ENCODE assay signal across 20 cellular contexts in the genomic region with DNA sequence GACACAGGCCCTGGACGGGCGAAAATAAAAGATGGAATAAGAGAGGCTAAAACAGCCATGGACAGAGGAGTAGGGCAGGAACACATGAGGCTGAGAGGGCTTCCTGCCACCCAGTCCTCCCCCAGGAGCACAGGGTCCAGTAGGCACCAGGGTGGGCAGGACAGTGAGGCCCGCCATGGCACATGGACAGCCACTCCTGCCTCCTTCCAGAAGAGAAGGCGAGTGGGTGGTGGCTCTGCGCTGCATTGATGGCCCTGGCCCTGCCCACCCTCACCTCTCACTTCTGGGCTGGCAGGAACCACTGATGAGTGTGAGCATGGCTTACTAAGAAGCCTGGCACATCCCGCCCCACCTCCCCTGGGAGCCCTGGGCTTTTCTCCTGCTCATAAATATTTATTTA. TPM values are rescaled to one million over a fixed set of nuclear protein-coding genes. Genes with fewer than 3 reads are reported as not detected.
"Had no signal": no experiment of that assay in that cellular context is flagged by ENCODE, and none has a peak within 500 bp of the region (broad histone marks: within the 10 kb centered on the region; RNA-seq: fewer than 3 reads in every experiment).

No MANE protein-coding gene starts in this region.

- H2AFZ ChIP-seq: hepatocyte had no signal

- H3K36me3 ChIP-seq: colonic mucosa, ovary, right atrium auricular region, uterus had no signal

- ATAC-seq: left colon; naive thymus-derived CD8-positive, alpha-beta T cell had no signal

- DNase-seq: colonic mucosa; dermis blood vessel endothelial cell; erythroblast; foreskin melanocyte; head of caudate nucleus; left colon; mammary epithelial cell; naive thymus-derived CD8-positive, alpha-beta T cell; nucleus accumbens; ovary; small intestine; stimulated activated CD4-positive, alpha-beta T cell treated with anti-CD3 and anti-CD28 coated beads, Interleukin-12 subunit alpha, Interleukin-12 subunit beta, amount 100 ng/mL, for 4 hours; stimulated activated naive CD4-positive, alpha-beta T cell treated with Interleukin-2 at 50 U/mL for 16 hours; upper lobe of left lung; uterus had no signal

- H3K27ac ChIP-seq: colonic mucosa, hepatocyte, ovary, right atrium auricular region, uterus had no signal

- H3K27me3 Mint-ChIP-seq: naive thymus-derived CD8-positive, alpha-beta T cell had no signal

- H3K27me3 ChIP-seq: colonic mucosa, hepatocyte, ovary, right atrium auricular region, upper lobe of left lung, uterus had no signal

- H3K9me3 Mint-ChIP-seq: naive thymus-derived CD8-positive, alpha-beta T cell had no signal

- H3K9me3 ChIP-seq: colonic mucosa, ovary, right atrium auricular region, upper lobe of left lung, uterus had no signal

- H3K4me3 ChIP-seq: colonic mucosa, hepatocyte, ovary, right atrium auricular region, upper lobe of left lung, uterus had no signal

- H3K4me1 ChIP-seq: colonic mucosa, uterus had no signal

- H3K4me2 ChIP-seq: hepatocyte had no signal

- FAIRE-seq: endothelial cell of umbilical vein, small intestine had no signal

RNA-seq across cellular contexts. Expression of a gene that starts 51.2 kb away (rescaled TPM):
- total RNA-seq: endothelial cell of umbilical vein, hepatocyte, liver had no signal
- polyA plus RNA-seq: endothelial cell of umbilical vein, neural cell had no signal
